Comparison of ENCODE assay signal across 8 cellular contexts in the genomic region with DNA sequence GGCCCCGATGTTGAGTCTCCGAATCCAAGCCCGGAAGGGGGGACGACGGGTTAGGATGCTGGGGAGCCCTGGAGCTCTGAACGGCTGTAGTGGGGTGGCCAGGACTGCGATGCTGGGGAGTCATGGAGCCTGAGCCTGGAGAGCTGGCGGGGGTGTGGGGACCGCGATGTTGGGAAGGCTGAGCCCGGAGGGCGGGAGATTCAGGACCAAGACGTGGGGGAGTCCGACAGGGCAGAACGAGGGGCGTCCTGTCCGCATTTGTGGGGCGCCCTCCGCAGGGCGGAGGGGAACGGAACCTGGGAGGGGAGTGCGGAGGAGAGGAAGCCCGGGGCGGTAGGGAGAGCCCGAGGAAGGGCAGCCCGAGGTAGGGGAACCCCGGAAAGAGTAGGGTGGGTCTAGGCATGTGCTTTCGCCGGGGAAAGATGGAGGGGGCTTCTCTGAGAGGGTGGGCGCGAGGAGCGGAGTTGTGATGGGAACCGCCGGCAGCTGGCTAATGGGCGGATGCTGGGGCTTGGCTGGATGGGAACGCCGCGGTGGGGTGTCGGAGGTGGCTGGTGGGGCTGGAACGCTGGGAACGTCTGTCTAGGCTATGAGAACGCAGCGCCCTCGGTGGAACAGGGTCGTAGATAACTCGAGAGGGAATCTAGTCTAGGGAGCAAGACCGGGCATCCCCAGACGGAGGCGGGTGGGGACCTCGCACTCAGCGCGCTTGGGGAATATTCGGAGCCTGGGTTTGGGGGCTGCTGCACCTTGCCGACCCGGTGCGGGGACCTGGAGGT. TPM values are rescaled to one million over a fixed set of nuclear protein-coding genes. Genes with fewer than 3 reads are reported as not detected.
A peak's percentile ranks its signal among the peaks of the same experiment; 100 is the strongest.
DNase-seq lines count a peak whose midpoint lies in the region; ATAC-seq, FAIRE-seq and TF ChIP-seq lines count a peak whose summit lies in the region.

No MANE protein-coding gene starts in this region.

- FAIRE-seq in pancreas (lab: Jason Lieb, UNC) (no peak), urothelium cell line (lab: Jason Lieb, UNC) (no peak)

- 2 to 3% methylated on average over 46 to 56 of the region's 56 CpGs for WGBS in pancreas, 2 donors

- intact Hi-C loops in Right ventricle myocardium inferior (cut with DNase I): loop anchor here (5.0 kb wide), 2 partner anchors 35 to 75 kb away; no protein-coding TSS in a partner anchor
- intact Hi-C loops in cardiac septum (cut with DNase I): loop anchor here (2.0 to 5.0 kb wide), 2 partner anchors 35 to 78 kb away; partner anchors contain the start of gene MCM3
- intact Hi-C loops in head of caudate nucleus (cut with DNase I): loop anchor here (2.0 to 5.0 kb wide), 2 partner anchors 40 to 78 kb away; partner anchors contain the start of gene MCM3
- intact Hi-C loops in pancreas (cut with DNase I): no loop called here

- ATAC-seq in Right ventricle myocardium inferior: peak; percentile 25
- ATAC-seq in HG02870 (IDR thresholded peaks at IDR 0.05; ENCODE audit: unreplicated experiment): peak; percentile 40
- peak; percentile 35 to 63 (median 52) for ATAC-seq in pancreas

- no peaks in the 10 kb centered on the region for H3K27me3 ChIP-seq in pancreas

- peak overlapping the region in 1 of 4 donors; percentile 65 for H3K27ac ChIP-seq in pancreas

- no peaks in the 10 kb centered on the region for H3K9me3 ChIP-seq in pancreas

- H3K36me3 ChIP-seq in pancreas: no peaks in the 10 kb centered on the region

- DNase-seq in Right ventricle myocardium inferior (ENCODE audit: missing footprints): no peak
- DNase-seq in cardiac septum (ENCODE audit: low spot score): no peak
- DNase-seq in NCI-H526 treated with DMSO at 0.1 percent for 48 hours (lab: John Stamatoyannopoulos, UW): peak; percentile 4
- DNase-seq in activated gamma-delta T cell treated with anti-CD3 and anti-CD28 coated beads, Interleukin-2, amount 50 U/mL, for 16 hours (ENCODE audit: low read depth): peak; percentile 6
- peak; percentile 20 to 80 (median 62) for DNase-seq in head of caudate nucleus
- DNase-seq in pancreas: peak in 5 of 6 donors; percentile 11 to 77 (median 28)
- DNase-seq in urothelium cell line (ENCODE audit: low spot score): peak; percentile 62

- no peak for TF ChIP-seq CTCF in pancreas (IDR thresholded peaks at IDR 0.05)

- peaks cover 0 to 5% (median 0%) of the 10 kb centered on the region in 3 donors for H3K4me1 ChIP-seq in pancreas

- H3K4me3 ChIP-seq in pancreas: peak overlapping the region; percentile 66 to 87 (median 76)

RNA-seq across cellular contexts. Expression of gene PAQR8, which starts 0.7 kb away (rescaled TPM):
- 1.9 TPM for total RNA-seq in Right ventricle myocardium inferior
- 2.0 TPM for total RNA-seq in cardiac septum
- 1 to 10 TPM in 4 of 6 donors, under 1 TPM in 2; 0.71 to 6.1 (median 2.0) TPM for total RNA-seq in pancreas
- 1 to 10 TPM in 1 of 2 donors, under 1 TPM in 1; 0.87 to 2.7 TPM for polyA plus RNA-seq in pancreas

RNA-seq across cellular contexts. Expression of gene EFHC1, which starts 57.5 kb away (rescaled TPM):
- total RNA-seq in Right ventricle myocardium inferior (4.8 TPM), cardiac septum (6.2 TPM), pancreas (10 to 100 TPM in 3 of 6 donors, 1 to 10 TPM in 3; 5.5 to 15.1 (median 9.8) TPM)
- 10 to 100 TPM; 27.8 to 39.0 TPM for polyA plus RNA-seq in pancreas

Comparison
In these comparisons a context has a peak if more than half of its experiments do, and no peak if none do; other contexts are left out.
1. DNase-seq: peak in NCI-H526 treated with DMSO at 0.1 percent for 48 hours (single experiment), activated gamma-delta T cell treated with anti-CD3 and anti-CD28 coated beads, Interleukin-2, amount 50 U/mL, for 16 hours (single experiment), head of caudate nucleus (42 of 42), pancreas (5 of 6) and urothelium cell line (single experiment); none in Right ventricle myocardium inferior (single experiment) and cardiac septum (single experiment).
2. intact Hi-C loops: an anchor here in Right ventricle myocardium inferior (5.0 kb wide), cardiac septum (2.0 to 5.0 kb wide) and head of caudate nucleus (2.0 to 5.0 kb wide); none called in pancreas.
3. Peak in every context shown above with its lines, with median percentiles within 50 percentile points of each other: ATAC-seq.